ENCODE assay signal across 27 cellular contexts in the genomic region with DNA sequence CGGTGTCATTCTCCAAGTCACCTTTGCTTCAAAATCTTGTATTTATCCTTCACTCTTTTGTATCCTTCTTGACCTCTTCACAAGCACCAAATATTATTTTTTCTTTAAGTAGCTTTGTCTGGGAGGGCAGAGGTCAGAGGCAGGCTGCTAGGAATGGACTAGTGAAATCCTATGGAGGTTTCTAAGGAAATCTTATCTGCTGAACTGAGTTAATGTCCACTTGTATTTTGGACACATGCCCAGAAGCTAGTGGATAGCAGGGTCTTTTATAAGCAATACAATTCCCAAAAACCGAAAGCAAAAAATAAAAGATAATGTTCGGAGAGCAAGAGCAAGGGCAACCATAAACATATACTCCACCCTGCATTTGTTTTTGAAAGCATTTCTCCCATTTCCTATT.
DNase-seq lines count a peak whose midpoint lies in the region; ATAC-seq and TF ChIP-seq lines count a peak whose summit lies in the region.
"Had no signal": no experiment of that assay in that cellular context is flagged by ENCODE, and none has a peak within 500 bp of the region (broad histone marks: within the 10 kb centered on the region; RNA-seq: fewer than 3 reads in every experiment).

No MANE protein-coding gene starts in this region.

- no peaks in the 10 kb centered on the region for H3K27me3 ChIP-seq in stomach
- H3K27me3 ChIP-seq: neural progenitor cell, testis had no signal

- intact Hi-C loops in Calu3 (cut with micrococcal nuclease; ENCODE audit: unreplicated experiment), result no loop called here
- intact Hi-C loops in stomach (cut with DNase I; ENCODE audit: low total_unique reads), result no loop called here

- no peaks in the 10 kb centered on the region for H3K36me3 Mint-ChIP-seq in Calu3 (ENCODE audit: insufficient read depth, unreplicated experiment)
- H3K36me3 Mint-ChIP-seq: activated CD8-positive, alpha-beta memory T cell treated with anti-CD3 and anti-CD28 coated beads, Interleukin-2, amount 10 ng/mL, durations not matched to agents 7 days and 5 days; brain; neural progenitor cell; stimulated activated memory B cell treated with anti-CD40 and anti-IgM and Interleukin-4, amounts not matched to agents 10 μg/mL and 1 μg/mL and 100 μg/mL, for 72 hours; WTC11 had no signal

- H3K9me3 ChIP-seq in stomach, result no peaks in the 10 kb centered on the region
- H3K9me3 ChIP-seq: testis had no signal

- BruUV-seq in Calu3 (replicated peaks; lab: Mats Ljungman, UMichigan), result no TSS peak

- TF ChIP-seq POLR2A in stomach (IDR thresholded peaks at IDR 0.05), result no peak

- H3K4me3 ChIP-seq in fibroblast of pulmonary artery (replicated peaks; ENCODE audit: low read depth, low read length) (no peak overlapping the region), stomach (no peak overlapping the region)
- H3K4me3 ChIP-seq: neural progenitor cell, testis had no signal

- 24 to 51% (median 40%) methylated on average over 3 of the region's 3 CpGs for WGBS in stomach, 5 donors

- no peak overlapping the region for H3K4me3 Mint-ChIP-seq in Calu3 (ENCODE audit: low read depth, unreplicated experiment)
- H3K4me3 Mint-ChIP-seq: activated CD8-positive, alpha-beta memory T cell treated with anti-CD3 and anti-CD28 coated beads, Interleukin-2, amount 10 ng/mL, durations not matched to agents 7 days and 5 days; activated naive CD8-positive, alpha-beta T cell treated with anti-CD3 and anti-CD28 coated beads, Interleukin-2, amount 50 U/mL, for 24 hours; brain; neural progenitor cell; stimulated activated memory B cell treated with anti-CD40 and anti-IgM and Interleukin-4, amounts not matched to agents 10 μg/mL and 1 μg/mL and 100 μg/mL, for 72 hours; WTC11 had no signal

- H3K27me3 Mint-ChIP-seq in Calu3 (ENCODE audit: unreplicated experiment), result no peaks in the 10 kb centered on the region
- H3K27me3 Mint-ChIP-seq: activated CD8-positive, alpha-beta memory T cell treated with anti-CD3 and anti-CD28 coated beads, Interleukin-2, amount 10 ng/mL, durations not matched to agents 7 days and 5 days; activated naive CD8-positive, alpha-beta T cell treated with anti-CD3 and anti-CD28 coated beads, Interleukin-2, amount 50 U/mL, for 24 hours; stimulated activated memory B cell treated with anti-CD40 and anti-IgM and Interleukin-4, amounts not matched to agents 10 μg/mL and 1 μg/mL and 100 μg/mL, for 72 hours had no signal

- H3K27ac Mint-ChIP-seq in Calu3 (ENCODE audit: unreplicated experiment), result peak overlapping the region; percentile 10
- H3K27ac Mint-ChIP-seq: activated CD8-positive, alpha-beta memory T cell treated with anti-CD3 and anti-CD28 coated beads, Interleukin-2, amount 10 ng/mL, durations not matched to agents 7 days and 5 days; activated naive CD8-positive, alpha-beta T cell treated with anti-CD3 and anti-CD28 coated beads, Interleukin-2, amount 50 U/mL, for 24 hours; neural progenitor cell; stimulated activated memory B cell treated with anti-CD40 and anti-IgM and Interleukin-4, amounts not matched to agents 10 μg/mL and 1 μg/mL and 100 μg/mL, for 72 hours; WTC11 had no signal

- TF ChIP-seq EP300 in stomach (IDR thresholded peaks at IDR 0.05), result no peak

- no peak overlapping the region for H3K27ac ChIP-seq in stomach
- H3K27ac ChIP-seq: neural progenitor cell, testis had no signal

- ATAC-seq in GM19452 (IDR thresholded peaks at IDR 0.05; ENCODE audit: unreplicated experiment) (no peak), GM18873 (IDR thresholded peaks at IDR 0.05; ENCODE audit: low FRiP score, unreplicated experiment) (no peak)
- ATAC-seq: activated CD8-positive, alpha-beta memory T cell treated with anti-CD3 and anti-CD28 coated beads, Interleukin-2, amount 10 ng/mL, durations not matched to agents 7 days and 5 days; activated naive CD8-positive, alpha-beta T cell treated with anti-CD3 and anti-CD28 coated beads, Interleukin-2, amount 50 U/mL, for 24 hours; sciatic nerve; stimulated activated memory B cell treated with anti-CD40 and anti-IgM and Interleukin-4, amounts not matched to agents 10 μg/mL and 1 μg/mL and 100 μg/mL, for 72 hours; WTC11 had no signal

- CTCF ChIA-PET in Calu3 (lab: Charles Lee), result no interaction called here

- H3K4me1 Mint-ChIP-seq in Calu3 (ENCODE audit: low read depth, unreplicated experiment), result peaks cover 8% of the 10 kb centered on the region
- H3K4me1 Mint-ChIP-seq: activated CD8-positive, alpha-beta memory T cell treated with anti-CD3 and anti-CD28 coated beads, Interleukin-2, amount 10 ng/mL, durations not matched to agents 7 days and 5 days; activated naive CD8-positive, alpha-beta T cell treated with anti-CD3 and anti-CD28 coated beads, Interleukin-2, amount 50 U/mL, for 24 hours; stimulated activated memory B cell treated with anti-CD40 and anti-IgM and Interleukin-4, amounts not matched to agents 10 μg/mL and 1 μg/mL and 100 μg/mL, for 72 hours had no signal

- DNase-seq in Calu3, result peak; percentile 7
- DNase-seq in HT-29 (ENCODE audit: low spot score), result peak; percentile 32
- peak; percentile 73 for DNase-seq in NCI-H2227 treated with DMSO at 0.1 percent for 48 hours (lab: John Stamatoyannopoulos, UW)
- peak; percentile 3 for DNase-seq in fibroblast of pulmonary artery (ENCODE audit: low read depth)
- no peak for DNase-seq in stomach
- no peak for DNase-seq in stimulated activated naive CD4-positive, alpha-beta T cell (lab: John Stamatoyannopoulos, UW)
- DNase-seq: activated CD8-positive, alpha-beta memory T cell treated with anti-CD3 and anti-CD28 coated beads, Interleukin-2, amount 10 ng/mL, durations not matched to agents 7 days and 5 days; activated naive CD8-positive, alpha-beta T cell treated with anti-CD3 and anti-CD28 coated beads, Interleukin-2, amount 50 U/mL, for 24 hours; activated T-cell treated with anti-CD3 and anti-CD28 coated beads, Interleukin-2, amount 50 U/mL, for 48 hours; effector CD4-positive, alpha-beta T cell; foreskin fibroblast; HCEC 1CT; KG1; kidney glomerular epithelial cell; MM.1S; NCI-H446; posterior cingulate gyrus; SHP77 treated with DMSO at 0.1 percent for 48 hours; stimulated activated CD4-positive, alpha-beta T cell treated with anti-CD3 and anti-CD28 coated beads, Interleukin-4, amount 100 ng/mL, for 4 hours; testis had no signal

- no peaks in the 10 kb centered on the region for H3K9me3 Mint-ChIP-seq in Calu3 (ENCODE audit: low read depth, unreplicated experiment)
- H3K9me3 Mint-ChIP-seq: activated naive CD8-positive, alpha-beta T cell treated with anti-CD3 and anti-CD28 coated beads, Interleukin-2, amount 50 U/mL, for 24 hours; brain; neural progenitor cell; stimulated activated memory B cell treated with anti-CD40 and anti-IgM and Interleukin-4, amounts not matched to agents 10 μg/mL and 1 μg/mL and 100 μg/mL, for 72 hours; WTC11 had no signal

- peaks cover 0 to 4% (median 0%) of the 10 kb centered on the region in 4 donors for H3K4me1 ChIP-seq in stomach
- H3K4me1 ChIP-seq: testis had no signal

- TF ChIP-seq CTCF in Calu3 (IDR thresholded peaks at IDR 0.05; ENCODE audit: unreplicated experiment) (no peak), fibroblast of pulmonary artery (IDR thresholded peaks at IDR 0.05; ENCODE audit: low read length, missing control alignments) (no peak), stomach (IDR thresholded peaks at IDR 0.05) (no peak)

- H3K36me3 ChIP-seq in stomach, result no peaks in the 10 kb centered on the region
- H3K36me3 ChIP-seq: neural progenitor cell had no signal

Comparison
In these comparisons a context has a peak if more than half of its experiments do, and no peak if none do; other contexts are left out.
1. DNase-seq: peak in Calu3 (single experiment), HT-29 (single experiment), NCI-H2227 treated with DMSO at 0.1 percent for 48 hours (single experiment) and fibroblast of pulmonary artery (single experiment); none in stomach (single experiment) and stimulated activated naive CD4-positive, alpha-beta T cell (0 of 6).